ENCODE assay signal across 10 cellular contexts in the genomic region with DNA sequence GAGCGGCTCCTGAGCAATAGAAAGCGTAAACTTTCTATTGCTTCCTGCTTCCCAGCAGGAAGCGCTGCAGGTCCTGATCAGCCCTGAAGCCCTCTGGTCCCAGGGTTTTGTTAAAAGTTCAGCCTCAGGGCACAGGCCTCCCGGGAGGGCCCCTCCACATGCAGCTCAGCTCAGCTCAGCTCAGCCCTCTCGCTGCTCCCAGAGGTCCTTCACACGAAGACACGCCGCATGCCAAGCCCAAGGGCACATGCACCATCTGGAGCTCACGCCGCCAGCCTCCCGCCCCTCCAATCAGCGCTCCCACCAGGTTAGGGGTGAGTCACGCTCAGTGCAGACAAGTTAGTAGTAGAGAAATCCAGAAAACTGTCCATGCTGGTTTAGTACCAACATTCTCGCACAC.
A peak's percentile ranks its signal among the peaks of the same experiment; 100 is the strongest.
DNase-seq lines count a peak whose midpoint lies in the region; ATAC-seq, FAIRE-seq and TF ChIP-seq lines count a peak whose summit lies in the region.
"Had no signal": no experiment of that assay in that cellular context is flagged by ENCODE, and none has a peak within 500 bp of the region (broad histone marks: within the 10 kb centered on the region; RNA-seq: fewer than 3 reads in every experiment).

No MANE protein-coding gene starts in this region.

- DNase-seq in D721Med (ENCODE audit: insufficient read length, low spot score) (no peak), NCI-H69 (lab: John Stamatoyannopoulos, UW) (peak; percentile 88), fibroblast of gingiva (ENCODE audit: low read depth) (peak; percentile 77), SW480 (ENCODE audit: low spot score) (no peak), NCI-H128 (lab: John Stamatoyannopoulos, UW; ENCODE audit: unreplicated experiment) (no peak)
- DNase-seq in activated naive CD4-positive, alpha-beta T cell (lab: John Stamatoyannopoulos, UW), result no peak
- DNase-seq: activated T-cell treated with anti-CD3 and anti-CD28 coated beads, Interleukin-2, amount 50 U/mL, for 48 hours had no signal

- peaks cover 82 to 88% of the 10 kb centered on the region in 2 experiments for H3K4me1 ChIP-seq in neutrophil (ENCODE audit: control insufficient read depth in 1 of 2, insufficient read depth in 1 of 2, low read depth in 1 of 2, low read length in 1 of 2)

- peak overlapping the region; percentile 97 for H3K27ac ChIP-seq in neutrophil
- H3K27ac ChIP-seq: Peyer's patch had no signal

- peak; percentile 23 for TF ChIP-seq CTCF in D721Med (IDR thresholded peaks at IDR 0.05; ENCODE audit: insufficient read depth, missing control alignments)
- TF ChIP-seq CTCF in neutrophil (IDR thresholded peaks at IDR 0.05), result no peak

- H3K36me3 ChIP-seq in neutrophil, result peaks cover 74% of the 10 kb centered on the region

- no peaks in the 10 kb centered on the region for H3K27me3 ChIP-seq in neutrophil
- H3K27me3 ChIP-seq: Peyer's patch had no signal

- FAIRE-seq in D721Med (lab: Jason Lieb, UNC), result no peak

- ATAC-seq in GM18498 (IDR thresholded peaks at IDR 0.05; ENCODE audit: unreplicated experiment), result no peak

- H3K9me3 ChIP-seq in neutrophil, result no peaks in the 10 kb centered on the region
- H3K9me3 ChIP-seq: Peyer's patch had no signal

- H3K4me3 ChIP-seq in neutrophil (ENCODE audit: low read depth in 1 of 2, low read length in 1 of 2), result peak overlapping the region; percentile 6 to 40
- H3K4me3 ChIP-seq: Peyer's patch had no signal

Comparison
In these comparisons a context has a peak if more than half of its experiments do, and no peak if none do; other contexts are left out.
1. DNase-seq: peak in NCI-H69 (single experiment) and fibroblast of gingiva (single experiment); none in D721Med (single experiment), activated naive CD4-positive, alpha-beta T cell (0 of 4), SW480 (single experiment) and NCI-H128 (single experiment).